18 cellular contexts compared by ENCODE assay signal in the genomic region with DNA sequence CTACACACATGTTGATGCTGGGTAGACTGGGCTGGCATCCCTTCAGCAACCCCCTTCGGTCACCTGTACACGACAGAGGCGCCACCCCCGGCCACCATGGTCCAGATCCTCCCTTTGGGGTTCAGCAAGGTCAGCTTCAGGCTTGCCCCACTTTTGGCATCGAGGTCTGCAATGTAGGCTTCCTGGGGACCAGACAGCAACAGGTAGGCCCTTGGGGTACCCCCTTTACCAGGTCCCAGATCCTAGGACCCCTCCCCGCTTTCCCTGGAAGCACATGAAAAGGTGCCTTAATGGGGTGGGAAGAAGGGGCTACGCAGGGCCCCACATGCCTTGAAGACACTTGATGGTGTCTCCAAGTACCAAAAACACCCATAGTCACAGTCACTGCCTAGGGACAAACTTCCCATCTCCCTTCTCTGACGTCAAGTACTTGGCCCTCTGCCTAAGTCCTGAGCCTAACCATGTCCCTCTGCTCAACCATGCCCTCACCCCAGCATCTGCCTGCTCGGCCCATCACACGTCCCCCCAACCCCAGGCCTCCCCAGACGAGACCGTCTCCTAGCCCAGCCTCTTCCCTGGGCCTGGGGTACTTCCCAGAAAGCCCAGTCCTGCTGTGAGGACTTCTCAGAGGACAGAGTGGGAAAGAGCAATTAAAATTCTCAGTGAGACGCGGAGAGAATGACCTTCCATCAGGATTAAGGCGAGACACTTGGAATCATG. TPM values are rescaled to one million over a fixed set of nuclear protein-coding genes. Genes with fewer than 3 reads are reported as not detected.
DNase-seq lines count a peak whose midpoint lies in the region; ATAC-seq, FAIRE-seq and TF ChIP-seq lines count a peak whose summit lies in the region.
"Had no signal": no experiment of that assay in that cellular context is flagged by ENCODE, and none has a peak within 500 bp of the region (broad histone marks: within the 10 kb centered on the region; RNA-seq: fewer than 3 reads in every experiment).

No MANE protein-coding gene starts in this region.

- H3K27me3 ChIP-seq in HepG2 (ENCODE audit: control insufficient read depth in 1 of 2, insufficient read depth in 2 of 2, low read length in 2 of 2) (no peaks in the 10 kb centered on the region), right lobe of liver (no peaks in the 10 kb centered on the region)
- H3K27me3 ChIP-seq: testis had no signal

- H3K27ac Mint-ChIP-seq in brain, result peak overlapping the region in 4 of 5 experiments; percentile 39 to 95 (median 88)
- H3K27ac Mint-ChIP-seq in neural crest cell (ENCODE audit: unreplicated experiment), result peak overlapping the region; percentile 62

- no peak overlapping the region for H3K9ac ChIP-seq in HepG2 (ENCODE audit: insufficient read depth, low read depth, low read length)

- H3K4me1 Mint-ChIP-seq in brain, result peaks cover 14% of the 10 kb centered on the region
- H3K4me1 Mint-ChIP-seq in neural crest cell, result no peaks in the 10 kb centered on the region

- ATAC-seq in HepG2 (no peak), right lobe of liver (no peak), HG03432 (IDR thresholded peaks at IDR 0.05; ENCODE audit: unreplicated experiment) (no peak)

- H3K36me3 Mint-ChIP-seq in brain (peaks cover 71% of the 10 kb centered on the region), neural crest cell (ENCODE audit: low read depth) (peaks cover 15% of the 10 kb centered on the region)

- H3K79me2 ChIP-seq in HepG2 (ENCODE audit: insufficient read depth, low read length), result peaks cover 5% of the 10 kb centered on the region

- H3K36me3 ChIP-seq in HepG2 (replicated peaks in 1 of 2; ENCODE audit: control insufficient read depth in 1 of 2, insufficient read depth in 2 of 2, low read length in 2 of 2) (peaks cover 42 to 75% of the 10 kb centered on the region in 2 experiments), right lobe of liver (peaks cover 6 to 66% (median 22%) of the 10 kb centered on the region in 4 donors)

- TF ChIP-seq CTCF in HepG2 (CRISPR knock-in tag; IDR thresholded peaks at IDR 0.05), result no peak
- TF ChIP-seq CTCF in right lobe of liver (IDR thresholded peaks at IDR 0.05), result no peak
- no peak for TF ChIP-seq CTCF in brain (conservative IDR thresholded peaks at IDR 0.05)
- TF ChIP-seq CTCF in neural crest cell (conservative IDR thresholded peaks at IDR 0.05), result no peak

- no peak overlapping the region for H2AFZ ChIP-seq in HepG2 (ENCODE audit: low read length)

- DNase-seq in HepG2 (ENCODE audit: low spot score), result no peak
- DNase-seq in right lobe of liver, result no peak
- no peak for DNase-seq in neural crest cell (ENCODE audit: low read depth, low spot score)
- no peak for DNase-seq in HEK293T (ENCODE audit: extremely low spot score)
- DNase-seq in NCI-H146 (lab: John Stamatoyannopoulos, UW), result no peak
- DNase-seq in NCI-H526 treated with DMSO at 0.1 percent for 48 hours (lab: John Stamatoyannopoulos, UW), result no peak
- DNase-seq: activated T-cell treated with anti-CD3 and anti-CD28 coated beads, Interleukin-2, amount 50 U/mL, for 24 hours; amniotic stem cell; erythroblast; hippocampal formation; MM.1S; NCI-H2081; NCI-H774; SHP77 treated with DMSO at 0.1 percent for 48 hours; testis had no signal

- TF ChIP-seq POLR2A in HepG2 (IDR thresholded peaks at IDR 0.05; ENCODE audit: insufficient read depth in 1 of 2, low read depth in 2 of 2, low read length in 2 of 2), result no peak; a peak in 1 of 4 replicates
- TF ChIP-seq POLR2A in right lobe of liver (IDR thresholded peaks at IDR 0.05), result no peak

- BruUV-seq in HepG2 (replicated peaks; lab: Mats Ljungman, UMichigan), result no TSS peak

- intact Hi-C loops in HepG2 (cut with micrococcal nuclease; ENCODE audit: unreplicated experiment), result loop anchor here (5.0 kb wide), 1 partner anchor 39 kb away; the partner anchor contains the start of gene KLHL11
- intact Hi-C loops in right lobe of liver (cut with DNase I), result no loop called here

- no peak for FAIRE-seq in HepG2 (lab: Jason Lieb, UNC)
- FAIRE-seq: GM19239 had no signal

- in situ Hi-C loops in HepG2 (cut with HindIII; ENCODE audit: extremely low pct_ligation_motif_present, low pct_unique_long_range_greater_than_20kb), result no loop called here

- H3K4me2 ChIP-seq in HepG2 (ENCODE audit: low read depth, low read length), result no peak overlapping the region

- H3K9me3 Mint-ChIP-seq in brain, result no peaks in the 10 kb centered on the region
- H3K9me3 Mint-ChIP-seq in neural crest cell, result no peaks in the 10 kb centered on the region
- H3K9me3 Mint-ChIP-seq: activated T-cell treated with anti-CD3 and anti-CD28 coated beads, Interleukin-2, amount 50 U/mL, for 24 hours had no signal

- CTCF ChIA-PET in HepG2 (lab: Yijun Ruan, JAX; ENCODE audit: low intra/inter-chr PET ratio, low total read pairs) (no interaction called here), HEK293T (lab: Yijun Ruan, JAX) (no interaction called here)

- H4K20me1 ChIP-seq in HepG2 (ENCODE audit: insufficient read depth, low read length), result no peaks in the 10 kb centered on the region

- 99% methylated on average over 15 of the region's 15 CpGs for WGBS in HepG2 (ENCODE audit: low lambda C conversion rate)
- WGBS in right lobe of liver (ENCODE audit: insufficient coverage, low coverage, low lambda C conversion rate, missing lambda C conversion rate), result 90% methylated on average over 7 of the region's 15 CpGs

- H3K9me3 ChIP-seq in HepG2 (ENCODE audit: low read length), result no peaks in the 10 kb centered on the region
- no peaks in the 10 kb centered on the region for H3K9me3 ChIP-seq in right lobe of liver
- H3K9me3 ChIP-seq: testis had no signal

- H3K4me3 ChIP-seq in HepG2 (replicated peaks in 1 of 3; ENCODE audit: insufficient read depth in 1 of 3, low read depth in 2 of 3, low read length in 3 of 3), result no peak overlapping the region
- no peak overlapping the region for H3K4me3 ChIP-seq in right lobe of liver
- H3K4me3 ChIP-seq: testis had no signal

- TF ChIP-seq RAD21 in HepG2 (CRISPR knock-in tag; IDR thresholded peaks at IDR 0.05), result no peak

- POLR2A ChIA-PET in HepG2 (lab: Yijun Ruan, JAX) (interaction anchor here (4.2 kb wide), 1 partner anchor 12 kb away, joined by 57 read pairs; the partner anchor contains the start of gene ACLY), HEK293T (lab: Yijun Ruan, JAX) (interaction anchor here (2.8 kb wide), 1 partner anchor 12 kb away, joined by 10 read pairs; the partner anchor contains the start of gene ACLY)

- H3K4me1 ChIP-seq in HepG2 (ENCODE audit: insufficient read depth, low read length), result peaks cover 53% of the 10 kb centered on the region
- peaks cover 0 to 7% (median 0%) of the 10 kb centered on the region in 4 donors for H3K4me1 ChIP-seq in right lobe of liver
- H3K4me1 ChIP-seq: testis had no signal

- H3K27me3 Mint-ChIP-seq in brain (no peaks in the 10 kb centered on the region), neural crest cell (ENCODE audit: low read depth) (no peaks in the 10 kb centered on the region)
- H3K27me3 Mint-ChIP-seq: activated T-cell treated with anti-CD3 and anti-CD28 coated beads, Interleukin-2, amount 50 U/mL, for 24 hours had no signal

- H3K4me3 Mint-ChIP-seq in brain (peak overlapping the region in 3 of 5 experiments; percentile 30 to 60 (median 49)), neural crest cell (no peak overlapping the region)
- H3K4me3 Mint-ChIP-seq: activated T-cell treated with anti-CD3 and anti-CD28 coated beads, Interleukin-2, amount 50 U/mL, for 24 hours had no signal

- H3K27ac ChIP-seq in HepG2 (ENCODE audit: extremely low read length, insufficient read depth, low read length) (no peak overlapping the region), right lobe of liver (no peak overlapping the region)
- H3K27ac ChIP-seq: testis had no signal

- no peak for TF ChIP-seq EP300 in HepG2 (IDR thresholded peaks at IDR 0.05; ENCODE audit: low read depth in 2 of 2, low read length in 2 of 2)
- TF ChIP-seq EP300 in HepG2 (CRISPR knock-in tag; IDR thresholded peaks at IDR 0.05; ENCODE audit: borderline replicate concordance), result no peak

RNA-seq across cellular contexts. Expression of gene ACLY, which starts 12.1 kb away (rescaled TPM):
- total RNA-seq in HepG2 (2016; rRNA removed; fragmentation: Illumina TruSeq; extraction: Trizol) (218 and 277 TPM in 2 replicates), right lobe of liver (10 to 100 TPM; 16.6 to 95.9 (median 33.6) TPM), neural crest cell (421 and 422 TPM in 2 replicates)
- total RNA-seq in HepG2 (2016; cell fraction: cytosol; rRNA removed; fragmentation: Illumina TruSeq; extraction: Trizol; ENCODE audit: low read depth), result 24.5 and 29.0 TPM in 2 replicates
- total RNA-seq in HepG2 (2016; cell fraction: insoluble cytoplasmic fraction; rRNA removed; fragmentation: Illumina TruSeq; extraction: Trizol), result 218 and 232 TPM in 2 replicates
- total RNA-seq in HepG2 (2016; cell fraction: membrane; rRNA removed; fragmentation: Illumina TruSeq; extraction: Trizol), result 75.9 and 85.9 TPM in 2 replicates
- total RNA-seq in HepG2 (2016; cell fraction: nucleus; rRNA removed; fragmentation: Illumina TruSeq; extraction: Trizol), result 147 and 157 TPM in 2 replicates
- polyA plus RNA-seq in HepG2 (2011; rRNA removed) (111 and 143 TPM in 2 replicates), brain (ENCODE audit: insufficient read depth, low read depth, low replicate concordance) (126 TPM)
- polyA plus RNA-seq in HepG2 (2011; cell fraction: cytosol; rRNA removed), result 98.4 and 118 TPM in 2 replicates
- 94.3 and 115 TPM in 2 replicates for polyA plus RNA-seq in HepG2 (2011; cell fraction: nucleus; rRNA removed)
- polyA plus RNA-seq in HepG2 (2012), result 93.3 and 115 TPM in 2 replicates
- polyA plus RNA-seq in HepG2 (2016; cell fraction: cytosol; fragmentation: Illumina TruSeq; extraction: Trizol; ENCODE audit: low read depth), result 12.6 and 14.2 TPM in 2 replicates
- polyA plus RNA-seq in HepG2 (2016; cell fraction: insoluble cytoplasmic fraction; fragmentation: Illumina TruSeq; extraction: Trizol; ENCODE audit: low read depth), result 183 and 215 TPM in 2 replicates
- 30.1 and 37.0 TPM in 2 replicates for polyA plus RNA-seq in HepG2 (2016; cell fraction: membrane; fragmentation: Illumina TruSeq; extraction: Trizol; ENCODE audit: low read depth)
- polyA plus RNA-seq in HepG2 (2016; cell fraction: nucleus; fragmentation: Illumina TruSeq; extraction: Trizol; ENCODE audit: insufficient read depth, low read depth), result 178 and 193 TPM in 2 replicates
- 364 TPM in 2 replicates for polyA minus RNA-seq in HepG2 (2011; rRNA and poly(A)+ RNA removed; ENCODE audit: low replicate concordance)
- polyA minus RNA-seq in HepG2 (2011; cell fraction: cytosol; rRNA and poly(A)+ RNA removed), result 190 and 249 TPM in 2 replicates
- polyA minus RNA-seq in HepG2 (2011; cell fraction: nucleus; rRNA and poly(A)+ RNA removed), result 60.3 and 96.6 TPM in 2 replicates

RNA-seq across cellular contexts. Expression of gene ODAD4, which starts 23.8 kb away (rescaled TPM):
- 0.53 and 0.60 TPM in 2 replicates for total RNA-seq in HepG2 (2016; rRNA removed; fragmentation: Illumina TruSeq; extraction: Trizol)
- total RNA-seq in HepG2 (2016; cell fraction: cytosol; rRNA removed; fragmentation: Illumina TruSeq; extraction: Trizol; ENCODE audit: low read depth), result 0.18 TPM in 1 of 2 replicates, not detected in the other
- 0.41 and 0.92 TPM in 2 replicates for total RNA-seq in HepG2 (2016; cell fraction: insoluble cytoplasmic fraction; rRNA removed; fragmentation: Illumina TruSeq; extraction: Trizol)
- total RNA-seq in HepG2 (2016; cell fraction: membrane; rRNA removed; fragmentation: Illumina TruSeq; extraction: Trizol), result 0.09 and 0.28 TPM in 2 replicates
- 0.37 and 1.4 TPM in 2 replicates for total RNA-seq in HepG2 (2016; cell fraction: nucleus; rRNA removed; fragmentation: Illumina TruSeq; extraction: Trizol)
- polyA plus RNA-seq in HepG2 (2011; rRNA removed), result 0.48 and 0.73 TPM in 2 replicates
- polyA plus RNA-seq in HepG2 (2011; cell fraction: cytosol; rRNA removed), result 0.15 and 0.35 TPM in 2 replicates
- 0.88 and 1.5 TPM in 2 replicates for polyA plus RNA-seq in HepG2 (2011; cell fraction: nucleus; rRNA removed)
- polyA plus RNA-seq in HepG2 (2012), result 0.57 and 0.59 TPM in 2 replicates
- polyA plus RNA-seq in HepG2 (2016; cell fraction: cytosol; fragmentation: Illumina TruSeq; extraction: Trizol; ENCODE audit: low read depth), result 0.10 TPM in 1 of 2 replicates, not detected in the other
- 0.72 and 1.5 TPM in 2 replicates for polyA plus RNA-seq in HepG2 (2016; cell fraction: insoluble cytoplasmic fraction; fragmentation: Illumina TruSeq; extraction: Trizol; ENCODE audit: low read depth)
- 0.08 TPM in 1 of 2 replicates, not detected in the other for polyA plus RNA-seq in HepG2 (2016; cell fraction: membrane; fragmentation: Illumina TruSeq; extraction: Trizol; ENCODE audit: low read depth)
- 0.74 and 1.3 TPM in 2 replicates for polyA plus RNA-seq in HepG2 (2016; cell fraction: nucleus; fragmentation: Illumina TruSeq; extraction: Trizol; ENCODE audit: insufficient read depth, low read depth)
- polyA minus RNA-seq in HepG2 (2011; rRNA and poly(A)+ RNA removed; ENCODE audit: low replicate concordance), result 0.48 TPM in 1 of 2 replicates, not detected in the other
- polyA minus RNA-seq in HepG2 (2011; cell fraction: cytosol; rRNA and poly(A)+ RNA removed), result not detected in 2 replicates
- polyA minus RNA-seq in HepG2 (2011; cell fraction: nucleus; rRNA and poly(A)+ RNA removed), result 1.3 and 4.0 TPM in 2 replicates
- total RNA-seq in right lobe of liver, result under 1 TPM in 3 of 6 experiments, not detected in 3; 0.12 to 0.13 (median 0.12) TPM
- 6.2 TPM for polyA plus RNA-seq in brain (ENCODE audit: insufficient read depth, low read depth, low replicate concordance)
- 4.2 and 4.8 TPM in 2 replicates for total RNA-seq in neural crest cell

RNA-seq across cellular contexts. Expression of gene KLHL11, which starts 41.4 kb away (rescaled TPM):
- total RNA-seq in HepG2 (2016; rRNA removed; fragmentation: Illumina TruSeq; extraction: Trizol), result 27.5 and 37.1 TPM in 2 replicates
- total RNA-seq in HepG2 (2016; cell fraction: cytosol; rRNA removed; fragmentation: Illumina TruSeq; extraction: Trizol; ENCODE audit: low read depth), result 2.5 and 3.0 TPM in 2 replicates
- 25.7 and 35.1 TPM in 2 replicates for total RNA-seq in HepG2 (2016; cell fraction: insoluble cytoplasmic fraction; rRNA removed; fragmentation: Illumina TruSeq; extraction: Trizol)
- 6.3 and 7.6 TPM in 2 replicates for total RNA-seq in HepG2 (2016; cell fraction: membrane; rRNA removed; fragmentation: Illumina TruSeq; extraction: Trizol)
- total RNA-seq in HepG2 (2016; cell fraction: nucleus; rRNA removed; fragmentation: Illumina TruSeq; extraction: Trizol), result 18.3 and 20.0 TPM in 2 replicates
- 7.4 and 7.7 TPM in 2 replicates for polyA plus RNA-seq in HepG2 (2011; rRNA removed)
- 4.0 and 5.2 TPM in 2 replicates for polyA plus RNA-seq in HepG2 (2011; cell fraction: cytosol; rRNA removed)
- polyA plus RNA-seq in HepG2 (2011; cell fraction: nucleus; rRNA removed), result 5.7 and 5.8 TPM in 2 replicates
- polyA plus RNA-seq in HepG2 (2012), result 1.4 and 1.9 TPM in 2 replicates
- 0.03 and 0.08 TPM in 2 replicates for polyA plus RNA-seq in HepG2 (2016; cell fraction: cytosol; fragmentation: Illumina TruSeq; extraction: Trizol; ENCODE audit: low read depth)
- 2.2 and 2.6 TPM in 2 replicates for polyA plus RNA-seq in HepG2 (2016; cell fraction: insoluble cytoplasmic fraction; fragmentation: Illumina TruSeq; extraction: Trizol; ENCODE audit: low read depth)
- polyA plus RNA-seq in HepG2 (2016; cell fraction: membrane; fragmentation: Illumina TruSeq; extraction: Trizol; ENCODE audit: low read depth), result 0.37 and 0.49 TPM in 2 replicates
- polyA plus RNA-seq in HepG2 (2016; cell fraction: nucleus; fragmentation: Illumina TruSeq; extraction: Trizol; ENCODE audit: insufficient read depth, low read depth), result 5.5 and 6.3 TPM in 2 replicates
- polyA minus RNA-seq in HepG2 (2011; rRNA and poly(A)+ RNA removed; ENCODE audit: low replicate concordance), result 26.1 and 45.0 TPM in 2 replicates
- polyA minus RNA-seq in HepG2 (2011; cell fraction: cytosol; rRNA and poly(A)+ RNA removed), result 22.9 and 26.0 TPM in 2 replicates
- polyA minus RNA-seq in HepG2 (2011; cell fraction: nucleus; rRNA and poly(A)+ RNA removed), result 10.8 and 17.8 TPM in 2 replicates
- total RNA-seq in right lobe of liver, result 1 to 10 TPM; 2.9 to 7.0 (median 5.7) TPM
- polyA plus RNA-seq in brain (ENCODE audit: insufficient read depth, low read depth, low replicate concordance), result 2.2 TPM
- 20.4 and 20.6 TPM in 2 replicates for total RNA-seq in neural crest cell

RNA-seq across cellular contexts. Expression of gene CNP, which starts 60.0 kb away (rescaled TPM):
- total RNA-seq in HepG2 (2016; rRNA removed; fragmentation: Illumina TruSeq; extraction: Trizol) (161 and 170 TPM in 2 replicates), right lobe of liver (10 to 100 TPM; 30.1 to 42.7 (median 33.0) TPM), neural crest cell (213 and 230 TPM in 2 replicates)
- total RNA-seq in HepG2 (2016; cell fraction: cytosol; rRNA removed; fragmentation: Illumina TruSeq; extraction: Trizol; ENCODE audit: low read depth), result 13.1 and 14.4 TPM in 2 replicates
- 142 and 170 TPM in 2 replicates for total RNA-seq in HepG2 (2016; cell fraction: insoluble cytoplasmic fraction; rRNA removed; fragmentation: Illumina TruSeq; extraction: Trizol)
- 61.3 and 66.7 TPM in 2 replicates for total RNA-seq in HepG2 (2016; cell fraction: membrane; rRNA removed; fragmentation: Illumina TruSeq; extraction: Trizol)
- total RNA-seq in HepG2 (2016; cell fraction: nucleus; rRNA removed; fragmentation: Illumina TruSeq; extraction: Trizol), result 95.4 and 98.2 TPM in 2 replicates
- polyA plus RNA-seq in HepG2 (2011; rRNA removed) (97.2 and 105 TPM in 2 replicates), brain (ENCODE audit: insufficient read depth, low read depth, low replicate concordance) (808 TPM)
- 67.5 and 85.5 TPM in 2 replicates for polyA plus RNA-seq in HepG2 (2011; cell fraction: cytosol; rRNA removed)
- polyA plus RNA-seq in HepG2 (2011; cell fraction: nucleus; rRNA removed), result 104 and 124 TPM in 2 replicates
- 42.6 and 44.3 TPM in 2 replicates for polyA plus RNA-seq in HepG2 (2012)
- 18.7 and 20.0 TPM in 2 replicates for polyA plus RNA-seq in HepG2 (2016; cell fraction: cytosol; fragmentation: Illumina TruSeq; extraction: Trizol; ENCODE audit: low read depth)
- 172 and 192 TPM in 2 replicates for polyA plus RNA-seq in HepG2 (2016; cell fraction: insoluble cytoplasmic fraction; fragmentation: Illumina TruSeq; extraction: Trizol; ENCODE audit: low read depth)
- 49.0 TPM in 2 replicates for polyA plus RNA-seq in HepG2 (2016; cell fraction: membrane; fragmentation: Illumina TruSeq; extraction: Trizol; ENCODE audit: low read depth)
- polyA plus RNA-seq in HepG2 (2016; cell fraction: nucleus; fragmentation: Illumina TruSeq; extraction: Trizol; ENCODE audit: insufficient read depth, low read depth), result 178 and 180 TPM in 2 replicates
- 256 and 859 TPM in 2 replicates for polyA minus RNA-seq in HepG2 (2011; rRNA and poly(A)+ RNA removed; ENCODE audit: low replicate concordance)
- polyA minus RNA-seq in HepG2 (2011; cell fraction: cytosol; rRNA and poly(A)+ RNA removed), result 126 and 130 TPM in 2 replicates
- polyA minus RNA-seq in HepG2 (2011; cell fraction: nucleus; rRNA and poly(A)+ RNA removed), result 93.4 and 142 TPM in 2 replicates
